16 cellular contexts compared by ENCODE assay signal in the genomic region with DNA sequence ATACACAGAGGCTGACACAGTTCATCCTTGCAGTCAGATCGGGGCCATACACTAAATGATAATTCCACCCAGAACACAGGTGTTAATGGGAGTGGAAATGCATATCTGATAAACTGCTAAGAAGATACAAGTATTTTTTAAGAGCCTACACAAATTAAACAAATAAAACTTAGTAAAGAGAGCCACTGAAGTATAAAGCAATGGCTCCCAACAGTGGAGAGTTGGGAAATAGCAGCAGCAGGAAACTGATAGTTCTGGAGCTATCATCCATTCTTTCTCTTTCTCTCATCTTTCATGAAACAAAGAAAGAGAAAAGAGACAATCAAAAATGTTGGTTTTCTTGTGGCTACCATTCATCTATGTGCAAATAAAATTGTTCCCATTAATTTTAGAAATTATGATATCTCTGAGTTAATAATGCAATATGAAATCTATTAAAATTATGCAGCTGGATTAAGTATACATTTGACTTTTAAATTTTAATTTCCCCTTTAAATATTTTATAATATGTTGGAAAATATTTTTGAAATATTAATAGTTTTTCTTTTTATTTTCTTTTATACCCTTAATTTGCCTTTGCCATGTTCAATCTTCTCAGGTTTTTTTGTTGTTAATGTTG.
DNase-seq lines count a peak whose midpoint lies in the region; ATAC-seq and TF ChIP-seq lines count a peak whose summit lies in the region.
"Had no signal": no experiment of that assay in that cellular context is flagged by ENCODE, and none has a peak within 500 bp of the region (broad histone marks: within the 10 kb centered on the region; RNA-seq: fewer than 3 reads in every experiment).

No MANE protein-coding gene starts in this region.

- no peaks in the 10 kb centered on the region for H4K20me1 ChIP-seq in OCI-LY7 (ENCODE audit: insufficient read depth, low read length)

- POLR2A ChIA-PET in HEK293 (lab: Yijun Ruan, JAX) (no interaction called here), OCI-LY7 (lab: Charles Lee) (interaction anchor here (0.9 to 1.7 kb wide), 3 partner anchors 17 to 37 kb away, joined by 4 to 5 read pairs (median 5); no protein-coding TSS in a partner anchor)

- H3K27ac ChIP-seq in HEK293 (ENCODE audit: extremely low read depth, low read depth, low read length) (no peak overlapping the region), OCI-LY7 (ENCODE audit: low read depth, low read length, poor library complexity, severe bottlenecking) (no peak overlapping the region)
- H3K27ac ChIP-seq: neural progenitor cell, sigmoid colon had no signal

- BruUV-seq in OCI-LY7 (replicated peaks; lab: Mats Ljungman, UMichigan), result no TSS peak

- intact Hi-C loops in OCI-LY7 (cut with micrococcal nuclease; ENCODE audit: unreplicated experiment), result loop anchor here (10.0 kb wide), 1 partner anchor 55 kb away; no protein-coding TSS in a partner anchor

- H3K4me1 ChIP-seq in HEK293 (ENCODE audit: control insufficient read depth, insufficient read depth, low read length) (no peaks in the 10 kb centered on the region), OCI-LY7 (ENCODE audit: insufficient read depth, low read length, poor library complexity, severe bottlenecking) (peaks cover 7% of the 10 kb centered on the region)
- H3K4me1 ChIP-seq: neural progenitor cell, sigmoid colon had no signal

- no peak overlapping the region for H3K4me2 ChIP-seq in OCI-LY7 (ENCODE audit: low read length)
- H3K4me2 ChIP-seq: neural progenitor cell had no signal

- no peak for ATAC-seq in activated CD4-positive, CD25-positive, alpha-beta regulatory T cell treated with anti-CD3 and anti-CD28 coated beads, Interleukin-2, amount 50 U/mL, for 24 hours
- ATAC-seq in esophagus mucosa, result no peak
- ATAC-seq: stimulated activated naive CD8-positive, alpha-beta T cell treated with anti-CD3 and anti-CD28 coated beads, Interleukin-15, amount 100 ng/mL, for 72 hours had no signal

- CTCF ChIA-PET in HEK293 (lab: Yijun Ruan, JAX) (interaction anchor here (1.2 kb wide), 1 partner anchor 61 kb away, joined by 3 read pairs; no protein-coding TSS in a partner anchor), OCI-LY7 (lab: Charles Lee; ENCODE audit: unreplicated experiment) (no interaction called here)

- no peaks in the 10 kb centered on the region for H3K9me2 ChIP-seq in OCI-LY7 (ENCODE audit: insufficient read depth, low read length)

- no peaks in the 10 kb centered on the region for H3K79me2 ChIP-seq in OCI-LY7 (ENCODE audit: insufficient read depth, low read depth, low read length)

- DNase-seq in AG09309 (ENCODE audit: low read depth) (no peak), OCI-LY7 (ENCODE audit: low spot score) (peak; percentile 44), epithelial cell of proximal tubule (ENCODE audit: low read depth) (no peak), NCI-H1417 (lab: John Stamatoyannopoulos, UW) (no peak), D341Med (ENCODE audit: low spot score) (no peak)
- DNase-seq: activated CD4-positive, alpha-beta T cell treated with anti-CD3 and anti-CD28 coated beads for 4 hours; activated T-cell treated with anti-CD3 and anti-CD28 coated beads, Interleukin-2, amount 50 U/mL, for 48 hours; amygdala; NCI-H187 treated with DMSO at 0.1 percent for 48 hours; sigmoid colon; stimulated activated naive CD8-positive, alpha-beta T cell treated with anti-CD3 and anti-CD28 coated beads, Interleukin-15, amount 100 ng/mL, for 72 hours; T-helper 1 cell had no signal

- TF ChIP-seq CTCF in AG09309 (IDR thresholded peaks at IDR 0.05; ENCODE audit: control insufficient read depth, insufficient read depth, low read depth, low read length, missing control alignments), result peak; percentile 30
- no peak for TF ChIP-seq CTCF in HEK293 (tag by site-specific recombination; IDR thresholded peaks at IDR 0.05)
- TF ChIP-seq CTCF in OCI-LY7 (conservative IDR thresholded peaks at IDR 0.05; ENCODE audit: low read length), result peak; percentile 95
- TF ChIP-seq CTCF in epithelial cell of proximal tubule (conservative IDR thresholded peaks at IDR 0.05; ENCODE audit: low read depth, low read length), result peak; percentile 30

- H3K9me3 ChIP-seq in HEK293 (ENCODE audit: control insufficient read depth, insufficient read depth, low read depth, low read length) (no peaks in the 10 kb centered on the region), OCI-LY7 (ENCODE audit: low read length) (no peaks in the 10 kb centered on the region)
- H3K9me3 ChIP-seq: sigmoid colon had no signal

- no peak overlapping the region for H3K4me3 ChIP-seq in AG09309 (ENCODE audit: control insufficient read depth, low read depth, low read length)
- no peak overlapping the region for H3K4me3 ChIP-seq in HEK293 (ENCODE audit: low read depth, low read length)
- H3K4me3 ChIP-seq in OCI-LY7 (ENCODE audit: low read depth, low read length, poor library complexity, severe bottlenecking), result no peak overlapping the region
- no peak overlapping the region for H3K4me3 ChIP-seq in epithelial cell of proximal tubule (ENCODE audit: low read depth, low read length)
- H3K4me3 ChIP-seq: neural progenitor cell, sigmoid colon had no signal

- peak overlapping the region; percentile 14; the same call in 1 of the 2 replicates for H2AFZ ChIP-seq in OCI-LY7 (ENCODE audit: low read length)
- H2AFZ ChIP-seq: neural progenitor cell had no signal

- no peaks in the 10 kb centered on the region for H3K36me3 ChIP-seq in HEK293 (ENCODE audit: control insufficient read depth in 2 of 2, insufficient read depth in 1 of 2, low read length in 2 of 2)
- H3K36me3 ChIP-seq in OCI-LY7 (ENCODE audit: insufficient read depth, low read length), result no peaks in the 10 kb centered on the region
- H3K36me3 ChIP-seq: neural progenitor cell, sigmoid colon had no signal

TF ChIP-seq in HEK293, 187 proteins besides CTCF, POLR2A, EP300 and RAD21:
- no peak for TF ChIP-seq ZBTB21 (tag by site-specific recombination; IDR thresholded peaks at IDR 0.05)
- TF ChIP-seq ZBTB11 (tag by site-specific recombination; conservative IDR thresholded peaks at IDR 0.05; ENCODE audit: low read depth), result no peak
- no peak for TF ChIP-seq ZNF529 (tag by site-specific recombination; IDR thresholded peaks at IDR 0.05; ENCODE audit: insufficient replicate concordance)
- TF ChIP-seq ZNF2 (tag by site-specific recombination; IDR thresholded peaks at IDR 0.05), result no peak
- no peak for TF ChIP-seq ZNF626 (tag by site-specific recombination; IDR thresholded peaks at IDR 0.05)
- peak; percentile 47 for TF ChIP-seq ZNF654 (tag by site-specific recombination; IDR thresholded peaks at IDR 0.05; ENCODE audit: low read depth)
- no peak for TF ChIP-seq ZNF645 (tag by site-specific recombination; IDR thresholded peaks at IDR 0.05)
